ENCODE assay signal across 12 cellular contexts in the genomic region with DNA sequence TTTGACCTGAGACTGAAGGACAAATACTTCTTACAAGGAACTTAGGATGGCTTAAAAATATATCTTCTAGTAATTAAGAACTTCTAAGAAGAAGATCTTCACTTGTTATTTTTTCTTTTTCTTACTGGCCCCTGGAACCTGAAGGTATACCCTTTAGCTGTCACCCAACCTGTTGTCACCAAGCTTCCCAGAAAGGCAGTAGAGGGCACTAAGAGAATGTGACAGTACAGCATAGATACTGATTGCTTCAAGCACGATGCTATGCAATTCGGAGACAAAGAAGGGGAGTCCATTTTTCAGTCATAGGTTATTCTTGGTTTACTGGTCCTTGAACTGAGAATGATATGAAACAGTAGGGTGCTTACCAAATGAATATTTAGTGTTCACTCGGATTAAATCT.
A peak's percentile ranks its signal among the peaks of the same experiment; 100 is the strongest.
DNase-seq lines count a peak whose midpoint lies in the region; ATAC-seq and TF ChIP-seq lines count a peak whose summit lies in the region.
"Had no signal": no experiment of that assay in that cellular context is flagged by ENCODE, and none has a peak within 500 bp of the region (broad histone marks: within the 10 kb centered on the region; RNA-seq: fewer than 3 reads in every experiment).

No MANE protein-coding gene starts in this region.

- H3K27me3 ChIP-seq in left ventricle myocardium inferior (ENCODE audit: low read depth): no peaks in the 10 kb centered on the region

- ATAC-seq in left cardiac atrium: no peak
- ATAC-seq: mucosa of descending colon had no signal

- no peak overlapping the region for H3K4me3 ChIP-seq in left ventricle myocardium inferior
- H3K4me3 ChIP-seq: coronary artery, mucosa of descending colon had no signal

- H3K9me3 ChIP-seq in left ventricle myocardium inferior (replicated peaks): no peaks in the 10 kb centered on the region
- H3K9me3 ChIP-seq: mucosa of descending colon had no signal

- H3K4me1 ChIP-seq in left ventricle myocardium inferior: no peaks in the 10 kb centered on the region

- H3K27ac ChIP-seq in left ventricle myocardium inferior (replicated peaks): no peak overlapping the region
- H3K27ac ChIP-seq: coronary artery had no signal

- intact Hi-C loops in left ventricle myocardium inferior (cut with micrococcal nuclease) (no loop called here), left cardiac atrium (cut with DNase I) (no loop called here)

- no peak for DNase-seq in left ventricle myocardium inferior
- no peak for DNase-seq in left cardiac atrium
- DNase-seq in NCI-H146 treated with DMSO at 0.1 percent for 48 hours (lab: John Stamatoyannopoulos, UW; ENCODE audit: unreplicated experiment): peak; percentile 45
- peak; percentile 0 for DNase-seq in astrocyte of the hippocampus (ENCODE audit: low read depth, low spot score)
- DNase-seq in pons (ENCODE audit: low spot score): peak; percentile 63
- DNase-seq in stimulated activated CD8-positive, alpha-beta memory T cell treated with anti-CD3 and anti-CD28 coated beads, Interleukin-4, amount 100 ng/mL, for 48 hours: no peak
- no peak for DNase-seq in NCI-H1417 treated with DMSO at 0.1 percent for 48 hours (lab: John Stamatoyannopoulos, UW)
- DNase-seq in activated effector memory CD4-positive, alpha-beta T cell treated with Interleukin-2 at 50 U/mL for 16 hours: no peak
- DNase-seq: activated CD4-positive, CD25-positive, alpha-beta regulatory T cell; activated naive CD4-positive, alpha-beta T cell; mucosa of descending colon had no signal

- H3K36me3 ChIP-seq in left ventricle myocardium inferior: no peaks in the 10 kb centered on the region

- TF ChIP-seq CTCF in left ventricle myocardium inferior (IDR thresholded peaks at IDR 0.05; ENCODE audit: borderline replicate concordance): peak; percentile 37

Comparison
In these comparisons a context has a peak if more than half of its experiments do, and no peak if none do; other contexts are left out.
1. DNase-seq: peak in NCI-H146 treated with DMSO at 0.1 percent for 48 hours (single experiment), astrocyte of the hippocampus (single experiment) and pons (single experiment); none in left ventricle myocardium inferior (single experiment), left cardiac atrium (single experiment), stimulated activated CD8-positive, alpha-beta memory T cell treated with anti-CD3 and anti-CD28 coated beads, Interleukin-4, amount 100 ng/mL, for 48 hours (single experiment), NCI-H1417 treated with DMSO at 0.1 percent for 48 hours (single experiment) and activated effector memory CD4-positive, alpha-beta T cell treated with Interleukin-2 at 50 U/mL for 16 hours (single experiment).